Comparison of ENCODE assay signal across 19 cellular contexts in genomic region chr7:95262875-95263274, GRCh38.
"Had no signal": no experiment of that assay in that cellular context is flagged by ENCODE, and none has a peak within 500 bp of the region (broad histone marks: within the 10 kb centered on the region; RNA-seq: fewer than 3 reads in every experiment).

No MANE protein-coding gene starts in this region.

- H3K4me2 ChIP-seq: hepatocyte had no signal

- H3K36me3 Mint-ChIP-seq: naive thymus-derived CD4-positive, alpha-beta T cell had no signal

- ATAC-seq: foreskin keratinocyte; gastroesophageal sphincter; heart left ventricle; left cardiac atrium; left lung; left ventricle myocardium superior; lower lobe of right lung; naive thymus-derived CD4-positive, alpha-beta T cell had no signal

- H3K27me3 Mint-ChIP-seq: dendritic cell treated with granulocyte-macrophage colony-stimulating factor and Interleukin-4, amounts not matched to agents 40 ng/mL and 50 ng/mL, for 4 days; naive thymus-derived CD4-positive, alpha-beta T cell had no signal

- H3K4me1 Mint-ChIP-seq: naive thymus-derived CD4-positive, alpha-beta T cell had no signal

- H3K4me3 Mint-ChIP-seq: dendritic cell treated with granulocyte-macrophage colony-stimulating factor and Interleukin-4, amounts not matched to agents 40 ng/mL and 50 ng/mL, for 4 days; naive thymus-derived CD4-positive, alpha-beta T cell had no signal

- DNase-seq: colonic mucosa; cortex of kidney; dorsolateral prefrontal cortex; effector CD4-positive, alpha-beta T cell; effector memory CD4-positive, alpha-beta T cell; foreskin keratinocyte; heart left ventricle; hypothalamus; left cardiac atrium; left lung; left ventricle myocardium superior; lower lobe of right lung; mesenchymal stem cell; midbrain; naive thymus-derived CD4-positive, alpha-beta T cell had no signal

- H3K9me3 Mint-ChIP-seq: dendritic cell treated with granulocyte-macrophage colony-stimulating factor and Interleukin-4, amounts not matched to agents 40 ng/mL and 50 ng/mL, for 4 days; naive thymus-derived CD4-positive, alpha-beta T cell had no signal

- H3K27ac Mint-ChIP-seq: dendritic cell treated with granulocyte-macrophage colony-stimulating factor and Interleukin-4, amounts not matched to agents 40 ng/mL and 50 ng/mL, for 4 days; naive thymus-derived CD4-positive, alpha-beta T cell had no signal

- H3K27me3 ChIP-seq: colonic mucosa, dorsolateral prefrontal cortex, esophagus muscularis mucosa, foreskin keratinocyte, gastroesophageal sphincter, heart left ventricle, hepatocyte, left lung had no signal

- H3K9me3 ChIP-seq: colonic mucosa, esophagus muscularis mucosa, gastroesophageal sphincter, heart left ventricle, left lung, lower lobe of right lung had no signal

- H3K4me1 ChIP-seq: colonic mucosa, esophagus muscularis mucosa, foreskin keratinocyte, gastroesophageal sphincter, heart left ventricle, left lung, lower lobe of right lung had no signal

- H3K4me3 ChIP-seq: colonic mucosa, dorsolateral prefrontal cortex, esophagus muscularis mucosa, gastroesophageal sphincter, heart left ventricle, hepatocyte, left lung, lower lobe of right lung had no signal

- H3K27ac ChIP-seq: colonic mucosa, dorsolateral prefrontal cortex, esophagus muscularis mucosa, foreskin keratinocyte, gastroesophageal sphincter, heart left ventricle, hepatocyte, left lung, lower lobe of right lung had no signal

- H3K36me3 ChIP-seq: colonic mucosa, esophagus muscularis mucosa, gastroesophageal sphincter, heart left ventricle, left lung, lower lobe of right lung had no signal

- H2AFZ ChIP-seq: hepatocyte had no signal

- H3K79me2 ChIP-seq: hepatocyte had no signal
